Comparison of ENCODE assay signal across 1 cellular context in genomic region chr3:39177708-39178332, GRCh38.
TF ChIP-seq lines count a peak whose summit lies in the region.

No MANE protein-coding gene starts in this region.

TF ChIP-seq in HepG2, 621 proteins besides CTCF, POLR2A, EP300 and RAD21 (continued from another document):
- no peak for TF ChIP-seq ZXDC (CRISPR knock-in tag; IDR thresholded peaks at IDR 0.05)
- TF ChIP-seq SMAD3 (CRISPR knock-in tag; IDR thresholded peaks at IDR 0.05): no peak
- 0 out of 2 replicates have a peak, but pooled peaks have one; percentile 23 for TF ChIP-seq RBFOX2 (IDR thresholded peaks at IDR 0.05; ENCODE audit: low read depth, low read length)
- TF ChIP-seq ZHX2 (IDR thresholded peaks at IDR 0.05; ENCODE audit: low read depth): peak; percentile 65; the same call in 1 of the 2 replicates
- TF ChIP-seq ZHX2 (CRISPR knock-in tag; IDR thresholded peaks at IDR 0.05; ENCODE audit: borderline replicate concordance): no peak
- TF ChIP-seq ZNF503 (CRISPR knock-in tag; IDR thresholded peaks at IDR 0.05): no peak
- TF ChIP-seq ZNF142 (CRISPR knock-in tag; IDR thresholded peaks at IDR 0.05): 0 out of 2 replicates have a peak, but pooled peaks have one; percentile 50
- TF ChIP-seq NCOA2 (CRISPR knock-in tag; IDR thresholded peaks at IDR 0.05): 0 out of 2 replicates have a peak, but pooled peaks have one; percentile 10
- TF ChIP-seq BCL6 (CRISPR knock-in tag; IDR thresholded peaks at IDR 0.05): peak; percentile 32; the same call in 1 of the 2 replicates
- 0 out of 2 replicates have a peak, but pooled peaks have one; percentile 33 for TF ChIP-seq ELF3 (CRISPR knock-in tag; IDR thresholded peaks at IDR 0.05)
- peak; percentile 55; the same call in 1 of the 2 replicates for TF ChIP-seq ETV5 (CRISPR knock-in tag; IDR thresholded peaks at IDR 0.05; ENCODE audit: borderline replicate concordance)
- TF ChIP-seq ZMAT3 (CRISPR knock-in tag; conservative IDR thresholded peaks at IDR 0.05): 0 out of 2 replicates have a peak, but pooled peaks have one; percentile 32
- TF ChIP-seq PTBP1 (IDR thresholded peaks at IDR 0.05; ENCODE audit: low read depth, low read length, poor library complexity, severe bottlenecking): no peak
- no peak for TF ChIP-seq MIER2 (CRISPR knock-in tag; IDR thresholded peaks at IDR 0.05)
- TF ChIP-seq JARID2 (CRISPR knock-in tag; IDR thresholded peaks at IDR 0.05; ENCODE audit: insufficient replicate concordance): no peak
- peak; percentile 48; the same call in 1 of the 2 replicates for TF ChIP-seq NFKB2 (CRISPR knock-in tag; IDR thresholded peaks at IDR 0.05; ENCODE audit: borderline replicate concordance)
